ENCODE assay signal across 19 cellular contexts in genomic region chr6:7119272-7119801, GRCh38. TPM values are rescaled to one million over a fixed set of nuclear protein-coding genes. Genes with fewer than 3 reads are reported as not detected.
DNase-seq lines count a peak whose midpoint lies in the region; ATAC-seq, FAIRE-seq and TF ChIP-seq lines count a peak whose summit lies in the region.
"Had no signal": no experiment of that assay in that cellular context is flagged by ENCODE, and none has a peak within 500 bp of the region (broad histone marks: within the 10 kb centered on the region; RNA-seq: fewer than 3 reads in every experiment).

No MANE protein-coding gene starts in this region.

- H3K4me1 Mint-ChIP-seq in Calu3 (ENCODE audit: low read depth, unreplicated experiment) = peaks cover 31% of the 10 kb centered on the region

- no peak overlapping the region for H3K9ac ChIP-seq in SK-N-MC (ENCODE audit: insufficient read length)

- H3K36me3 Mint-ChIP-seq in Calu3 (ENCODE audit: insufficient read depth, unreplicated experiment) = peaks cover 14% of the 10 kb centered on the region

- H3K4me3 ChIP-seq in SK-N-MC (no peak overlapping the region), sigmoid colon (no peak overlapping the region)
- H3K4me3 ChIP-seq: adrenal gland, lower lobe of right lung had no signal

- H3K27ac Mint-ChIP-seq in Calu3 (ENCODE audit: unreplicated experiment) = peak overlapping the region; percentile 36
- H3K27ac Mint-ChIP-seq: activated T-cell treated with anti-CD3 and anti-CD28 coated beads, Interleukin-2, amount 50 U/mL, for 72 hours had no signal

- no peak for ATAC-seq in HG03095 (IDR thresholded peaks at IDR 0.05; ENCODE audit: unreplicated experiment)
- ATAC-seq: activated T-cell treated with anti-CD3 and anti-CD28 coated beads, Interleukin-2, amount 50 U/mL, for 72 hours; effector memory CD8-positive, alpha-beta T cell; lower lobe of right lung had no signal

- peaks cover 0 to 41% (median 33%) of the 10 kb centered on the region in 4 donors for H3K4me1 ChIP-seq in sigmoid colon

- H3K9me3 Mint-ChIP-seq in Calu3 (ENCODE audit: low read depth, unreplicated experiment) = no peaks in the 10 kb centered on the region
- H3K9me3 Mint-ChIP-seq: activated T-cell treated with anti-CD3 and anti-CD28 coated beads, Interleukin-2, amount 50 U/mL, for 72 hours; effector memory CD8-positive, alpha-beta T cell; nephron had no signal

- no peaks in the 10 kb centered on the region for H3K9me3 ChIP-seq in SK-N-MC (ENCODE audit: low read depth, low read length)
- H3K9me3 ChIP-seq in sigmoid colon = no peaks in the 10 kb centered on the region
- H3K9me3 ChIP-seq: adrenal gland, lower lobe of right lung had no signal

- H3K36me3 ChIP-seq in SK-N-MC (ENCODE audit: insufficient read depth, low read length) (peaks cover 33% of the 10 kb centered on the region), sigmoid colon (no peaks in the 10 kb centered on the region)
- H3K36me3 ChIP-seq: adrenal gland had no signal

- no peak overlapping the region for H3K4me3 Mint-ChIP-seq in Calu3 (ENCODE audit: low read depth, unreplicated experiment)
- H3K4me3 Mint-ChIP-seq: activated T-cell treated with anti-CD3 and anti-CD28 coated beads, Interleukin-2, amount 50 U/mL, for 72 hours; effector memory CD8-positive, alpha-beta T cell; nephron had no signal

- TF ChIP-seq POLR2A in erythroblast (IDR thresholded peaks at IDR 0.05; ENCODE audit: low read length) = no peak
- no peak for TF ChIP-seq POLR2A in sigmoid colon (IDR thresholded peaks at IDR 0.05)

- TF ChIP-seq CTCF in Calu3 (IDR thresholded peaks at IDR 0.05; ENCODE audit: unreplicated experiment) (no peak), sigmoid colon (IDR thresholded peaks at IDR 0.05) (no peak), D721Med (IDR thresholded peaks at IDR 0.05; ENCODE audit: insufficient read depth, missing control alignments) (no peak)

- no peak for FAIRE-seq in D721Med (lab: Jason Lieb, UNC)

- H3K27me3 ChIP-seq in sigmoid colon = no peaks in the 10 kb centered on the region
- H3K27me3 ChIP-seq: adrenal gland had no signal

- intact Hi-C loops in Calu3 (cut with micrococcal nuclease; ENCODE audit: unreplicated experiment) (no loop called here), sigmoid colon (cut with DNase I) (loop anchor here (5.0 kb wide), 1 partner anchor 48 kb away; no protein-coding TSS in a partner anchor)

- DNase-seq in Calu3 (no peak), SK-N-MC (ENCODE audit: low read depth, low spot score) (no peak), erythroblast (lab: John Stamatoyannopoulos, UW) (peak; percentile 46 to 58), sigmoid colon (no peak), D721Med (ENCODE audit: insufficient read length, low spot score) (no peak), T-helper 2 cell (no peak)
- DNase-seq: activated CD4-positive, alpha-beta T cell treated with anti-CD3 and anti-CD28 coated beads, Interleukin-2, amount 50 U/mL, for 48 hours; activated T-cell treated with anti-CD3 and anti-CD28 coated beads, Interleukin-2, amount 50 U/mL, for 72 hours; adrenal gland; central memory CD4-positive, alpha-beta T cell; DMS53; effector memory CD8-positive, alpha-beta T cell; foreskin melanocyte; HCEC 1CT; lower lobe of right lung; NCI-H187; stimulated activated CD4-positive, alpha-beta T cell treated with anti-CD3 and anti-CD28 coated beads, Interleukin-15, amount 100 ng/mL, for 24 hours had no signal

- WGBS in sigmoid colon, 2 donors = 73 to 87% methylated on average over 12 of the region's 12 CpGs

- H3K27me3 Mint-ChIP-seq in Calu3 (ENCODE audit: unreplicated experiment) = no peaks in the 10 kb centered on the region
- H3K27me3 Mint-ChIP-seq: effector memory CD8-positive, alpha-beta T cell had no signal

- TF ChIP-seq EP300 in sigmoid colon (IDR thresholded peaks at IDR 0.05) = no peak

- H3K27ac ChIP-seq in SK-N-MC = 0 out of 2 replicates have a peak overlapping the region, but pooled peaks have one; percentile 34
- H3K27ac ChIP-seq in sigmoid colon = peak overlapping the region in 3 of 4 donors; percentile 12 to 24 (median 12)
- H3K27ac ChIP-seq: adrenal gland, lower lobe of right lung had no signal

- no TSS peak for BruUV-seq in Calu3 (replicated peaks; lab: Mats Ljungman, UMichigan)

- CTCF ChIA-PET in Calu3 (lab: Charles Lee) = no interaction called here

RNA-seq across cellular contexts. Expression of gene RREB1, which starts 11.6 kb away (rescaled TPM):
- total RNA-seq in Calu3 (2022) = 38.4 and 42.9 TPM in 2 replicates
- 10 to 100 TPM; 18.9 to 31.9 (median 23.2) TPM for total RNA-seq in sigmoid colon
- polyA plus RNA-seq in sigmoid colon = 10 to 100 TPM in 1 of 3 donors, 1 to 10 TPM in 2; 6.0 to 21.5 (median 9.9) TPM

Comparison
In these comparisons a context has a peak if more than half of its experiments do, and no peak if none do; other contexts are left out.
1. DNase-seq: peak in erythroblast (2 of 2); none in Calu3 (single experiment), SK-N-MC (single experiment), sigmoid colon (single experiment), D721Med (single experiment) and T-helper 2 cell (0 of 5).